In the genomic region with DNA sequence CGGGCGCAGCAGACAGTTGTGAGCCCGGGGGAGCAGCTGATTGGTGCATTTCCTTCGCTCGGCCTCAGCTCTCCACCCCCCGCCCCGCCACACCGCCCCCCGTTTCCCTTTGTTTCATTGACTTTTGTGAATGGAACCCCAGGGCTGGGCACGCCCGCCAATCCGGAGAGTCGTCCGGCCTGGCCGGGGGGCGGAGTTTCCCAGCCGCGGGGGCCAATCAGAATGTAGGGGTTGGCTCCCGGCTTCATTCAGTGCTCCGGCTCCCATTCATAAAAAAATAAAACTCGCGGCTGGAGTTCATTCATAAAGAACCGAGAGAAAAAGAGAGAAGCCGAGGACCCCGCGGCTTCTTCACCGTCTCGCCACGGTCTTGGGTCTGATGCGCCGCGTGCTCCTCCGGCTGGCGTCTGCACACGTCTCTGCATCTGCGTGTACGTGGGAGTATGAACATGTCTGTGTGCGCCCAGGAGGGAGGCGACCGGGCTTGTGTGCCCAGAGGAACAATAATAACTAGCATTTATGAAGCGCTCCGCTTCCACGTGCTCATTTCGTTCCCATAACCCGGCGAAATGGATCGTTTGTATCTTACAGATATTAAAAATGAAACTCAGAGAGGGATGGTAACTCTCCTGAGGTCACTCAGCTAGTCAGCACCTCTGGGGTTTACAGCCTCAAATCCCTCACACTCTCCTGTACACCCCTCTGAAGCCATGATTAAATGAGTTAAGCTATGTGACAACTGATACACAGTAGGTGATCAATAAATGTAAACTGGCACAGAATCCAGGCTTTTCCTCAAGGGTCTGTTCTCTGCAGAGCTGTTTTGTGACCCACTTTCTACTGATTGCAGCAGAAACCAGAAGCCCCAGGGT, we compare ENCODE assay signal across 1 cellular context.
TF ChIP-seq lines count a peak whose summit lies in the region.

Gene ETV4, minus strand, starts transcription at position 24 of the 872 bp plus-strand sequence. CDS start 723 bp downstream, outside the sequence.

TF ChIP-seq in IMR-90, 13 proteins besides CTCF, POLR2A, EP300 and RAD21 (continued from another document):
- peak; percentile 67 for TF ChIP-seq MAZ (IDR thresholded peaks at IDR 0.05; ENCODE audit: borderline replicate concordance, low read depth, low read length)
